8 cellular contexts compared by ENCODE assay signal in genomic region chr12:92445253-92446081, GRCh38.
A peak's percentile ranks its signal among the peaks of the same experiment; 100 is the strongest.
DNase-seq lines count a peak whose midpoint lies in the region; ATAC-seq and TF ChIP-seq lines count a peak whose summit lies in the region.

No MANE protein-coding gene starts in this region.

- no peaks in the 10 kb centered on the region for H3K36me3 Mint-ChIP-seq in dendritic cell treated with granulocyte-macrophage colony-stimulating factor and Interleukin-4, amounts not matched to agents 40 ng/mL and 50 ng/mL, for 4 days (ENCODE audit: low read depth)
- no peaks in the 10 kb centered on the region for H3K36me3 Mint-ChIP-seq in stimulated activated effector memory CD8-positive, alpha-beta T cell treated with anti-CD3 and anti-CD28 coated beads, Interleukin-12 subunit alpha, Interleukin-12 subunit beta, amount 100 ng/mL, for 72 hours
- H3K36me3 Mint-ChIP-seq in type B pancreatic cell, result no peaks in the 10 kb centered on the region

- H3K9me3 ChIP-seq in prostate gland, result no peaks in the 10 kb centered on the region

- no peaks in the 10 kb centered on the region for H3K4me1 ChIP-seq in prostate gland (replicated peaks)

- TF ChIP-seq POLR2A in prostate gland (IDR thresholded peaks at IDR 0.05), result no peak

- intact Hi-C loops in dendritic cell treated with granulocyte-macrophage colony-stimulating factor and Interleukin-4, amounts not matched to agents 40 ng/mL and 50 ng/mL, for 4 days (cut with micrococcal nuclease), result no loop called here
- intact Hi-C loops in prostate gland (cut with DNase I), result no loop called here

- H3K4me1 Mint-ChIP-seq in dendritic cell treated with granulocyte-macrophage colony-stimulating factor and Interleukin-4, amounts not matched to agents 40 ng/mL and 50 ng/mL, for 4 days (ENCODE audit: low read depth), result peaks cover 21% of the 10 kb centered on the region
- H3K4me1 Mint-ChIP-seq in stimulated activated effector memory CD8-positive, alpha-beta T cell treated with anti-CD3 and anti-CD28 coated beads, Interleukin-12 subunit alpha, Interleukin-12 subunit beta, amount 100 ng/mL, for 72 hours, result peaks cover 13% of the 10 kb centered on the region
- peaks cover 7% of the 10 kb centered on the region for H3K4me1 Mint-ChIP-seq in type B pancreatic cell (ENCODE audit: unreplicated experiment)

- no peak overlapping the region for H3K4me3 ChIP-seq in prostate gland

- no peaks in the 10 kb centered on the region for H3K36me3 ChIP-seq in prostate gland

- 66% methylated on average over 10 of the region's 10 CpGs for WGBS in prostate gland

- peak overlapping the region; percentile 82 for H3K27ac Mint-ChIP-seq in dendritic cell treated with granulocyte-macrophage colony-stimulating factor and Interleukin-4, amounts not matched to agents 40 ng/mL and 50 ng/mL, for 4 days
- H3K27ac Mint-ChIP-seq in stimulated activated effector memory CD8-positive, alpha-beta T cell treated with anti-CD3 and anti-CD28 coated beads, Interleukin-12 subunit alpha, Interleukin-12 subunit beta, amount 100 ng/mL, for 72 hours, result peak overlapping the region; percentile 75
- H3K27ac Mint-ChIP-seq in type B pancreatic cell, result no peak overlapping the region

- H3K4me3 Mint-ChIP-seq in dendritic cell treated with granulocyte-macrophage colony-stimulating factor and Interleukin-4, amounts not matched to agents 40 ng/mL and 50 ng/mL, for 4 days, result no peak overlapping the region
- H3K4me3 Mint-ChIP-seq in stimulated activated effector memory CD8-positive, alpha-beta T cell treated with anti-CD3 and anti-CD28 coated beads, Interleukin-12 subunit alpha, Interleukin-12 subunit beta, amount 100 ng/mL, for 72 hours, result no peak overlapping the region
- no peak overlapping the region for H3K4me3 Mint-ChIP-seq in type B pancreatic cell

- no peaks in the 10 kb centered on the region for H3K9me3 Mint-ChIP-seq in dendritic cell treated with granulocyte-macrophage colony-stimulating factor and Interleukin-4, amounts not matched to agents 40 ng/mL and 50 ng/mL, for 4 days
- H3K9me3 Mint-ChIP-seq in stimulated activated effector memory CD8-positive, alpha-beta T cell treated with anti-CD3 and anti-CD28 coated beads, Interleukin-12 subunit alpha, Interleukin-12 subunit beta, amount 100 ng/mL, for 72 hours, result peaks cover 5% of the 10 kb centered on the region
- peaks cover 5% of the 10 kb centered on the region for H3K9me3 Mint-ChIP-seq in type B pancreatic cell

- no peaks in the 10 kb centered on the region for H3K27me3 Mint-ChIP-seq in dendritic cell treated with granulocyte-macrophage colony-stimulating factor and Interleukin-4, amounts not matched to agents 40 ng/mL and 50 ng/mL, for 4 days
- H3K27me3 Mint-ChIP-seq in type B pancreatic cell, result no peaks in the 10 kb centered on the region

- H3K27me3 ChIP-seq in prostate gland (replicated peaks; ENCODE audit: insufficient read depth), result no peaks in the 10 kb centered on the region

- DNase-seq in stimulated activated effector memory CD8-positive, alpha-beta T cell treated with anti-CD3 and anti-CD28 coated beads, Interleukin-12 subunit alpha, Interleukin-12 subunit beta, amount 100 ng/mL, for 72 hours (ENCODE audit: low spot score in 2 of 2), result no peak
- DNase-seq in COLO668 (lab: John Stamatoyannopoulos, UW; ENCODE audit: unreplicated experiment), result no peak
- DNase-seq in prostate gland (ENCODE audit: low spot score), result no peak
- no peak for DNase-seq in type B pancreatic cell (ENCODE audit: extremely low spot score, unreplicated experiment)
- no peak for DNase-seq in hypothalamus (lab: John Stamatoyannopoulos, UW)

- TF ChIP-seq CTCF in prostate gland (IDR thresholded peaks at IDR 0.05) (no peak), type B pancreatic cell (conservative IDR thresholded peaks at IDR 0.05) (no peak)

- H3K27ac ChIP-seq in prostate gland, result no peak overlapping the region

- ATAC-seq in GM19351 (IDR thresholded peaks at IDR 0.05; ENCODE audit: unreplicated experiment), result peak; percentile 83
- ATAC-seq in HG03064 (IDR thresholded peaks at IDR 0.05; ENCODE audit: low read depth, unreplicated experiment), result peak; percentile 85
- ATAC-seq in stimulated activated effector memory CD8-positive, alpha-beta T cell treated with anti-CD3 and anti-CD28 coated beads, Interleukin-12 subunit alpha, Interleukin-12 subunit beta, amount 100 ng/mL, for 72 hours, result no peak
